31 cellular contexts compared by ENCODE assay signal in genomic region chr10:112226439-112227248, GRCh38. TPM values are rescaled to one million over a fixed set of nuclear protein-coding genes. Genes with fewer than 3 reads are reported as not detected.
"Had no signal": no experiment of that assay in that cellular context is flagged by ENCODE, and none has a peak within 500 bp of the region (broad histone marks: within the 10 kb centered on the region; RNA-seq: fewer than 3 reads in every experiment).

No MANE protein-coding gene starts in this region.

- H3K36me3 ChIP-seq: gastroesophageal sphincter, heart right ventricle, neural progenitor cell, prostate gland, upper lobe of right lung had no signal

- H3K4me1 ChIP-seq: gastroesophageal sphincter, neural progenitor cell, prostate gland, testis had no signal

- H3K27ac Mint-ChIP-seq: activated naive CD4-positive, alpha-beta T cell treated with anti-CD3 and anti-CD28 coated beads, Interleukin-2, amount 10 ng/mL, durations not matched to agents 7 days and 5 days; activated naive CD8-positive, alpha-beta T cell treated with anti-CD3 and anti-CD28 coated beads, Interleukin-2, amount 50 U/mL, for 24 hours; immature natural killer cell; neural progenitor cell; stimulated activated naive CD8-positive, alpha-beta T cell treated with anti-CD3 and anti-CD28 coated beads, Interleukin-15, amount 100 ng/mL, for 72 hours had no signal

- H3K36me3 Mint-ChIP-seq: activated naive CD4-positive, alpha-beta T cell treated with anti-CD3 and anti-CD28 coated beads, Interleukin-2, amount 10 ng/mL, durations not matched to agents 7 days and 5 days; immature natural killer cell; naive B cell; neural progenitor cell had no signal

- H3K4me3 Mint-ChIP-seq: activated naive CD4-positive, alpha-beta T cell treated with anti-CD3 and anti-CD28 coated beads, Interleukin-2, amount 10 ng/mL, durations not matched to agents 7 days and 5 days; activated naive CD8-positive, alpha-beta T cell treated with anti-CD3 and anti-CD28 coated beads, Interleukin-2, amount 50 U/mL, for 24 hours; immature natural killer cell; naive B cell; neural progenitor cell; stimulated activated naive CD8-positive, alpha-beta T cell treated with anti-CD3 and anti-CD28 coated beads, Interleukin-15, amount 100 ng/mL, for 72 hours had no signal

- DNase-seq: activated CD4-positive, alpha-beta T cell treated with anti-CD3 and anti-CD28 coated beads, Interleukin-2, amount 50 U/mL, for 1 hour; activated CD4-positive, CD25-positive, alpha-beta regulatory T cell treated with anti-CD3 and anti-CD28 coated beads, Interleukin-2, amount 50 U/mL, for 72 hours; activated CD8-positive, alpha-beta memory T cell treated with anti-CD3 and anti-CD28 coated beads for 24 hours; activated CD8-positive, alpha-beta memory T cell treated with anti-CD3 and anti-CD28 coated beads, Interleukin-2, amount 50 U/mL, for 48 hours; activated effector memory CD4-positive, alpha-beta T cell treated with Interleukin-2 at 50 U/mL for 16 hours; activated naive CD4-positive, alpha-beta T cell treated with anti-CD3 and anti-CD28 coated beads, Interleukin-2, amount 10 ng/mL, durations not matched to agents 7 days and 5 days; activated naive CD8-positive, alpha-beta T cell treated with anti-CD3 and anti-CD28 coated beads, Interleukin-2, amount 50 U/mL, for 24 hours; activated T-cell treated with anti-CD3 and anti-CD28 coated beads, Interleukin-2, amount 50 U/mL, for 48 hours; aorta; cerebellar nuclear complex; effector CD4-positive, alpha-beta T cell; heart right ventricle; immature natural killer cell; kidney glomerular epithelial cell; left ventricle myocardium superior; mesenchymal stem cell; mucosa of descending colon; naive B cell; right cardiac atrium; small intestine; stimulated activated CD4-positive, alpha-beta T cell treated with anti-CD3 and anti-CD28 coated beads, Interleukin-4, amount 100 ng/mL, for 1 hour; stimulated activated naive CD8-positive, alpha-beta T cell treated with anti-CD3 and anti-CD28 coated beads, Interleukin-15, amount 100 ng/mL, for 72 hours; T-helper 2 cell; testis; upper lobe of right lung had no signal

- FAIRE-seq: small intestine had no signal

- H3K9me3 ChIP-seq: gastroesophageal sphincter, heart right ventricle, mucosa of descending colon, prostate gland, testis, upper lobe of right lung had no signal

- H3K4me3 ChIP-seq: gastroesophageal sphincter, heart right ventricle, mucosa of descending colon, neural progenitor cell, prostate gland, testis, upper lobe of right lung had no signal

- H3K9me3 Mint-ChIP-seq: activated naive CD4-positive, alpha-beta T cell treated with anti-CD3 and anti-CD28 coated beads, Interleukin-2, amount 10 ng/mL, durations not matched to agents 7 days and 5 days; activated naive CD8-positive, alpha-beta T cell treated with anti-CD3 and anti-CD28 coated beads, Interleukin-2, amount 50 U/mL, for 24 hours; neural progenitor cell; stimulated activated naive CD8-positive, alpha-beta T cell treated with anti-CD3 and anti-CD28 coated beads, Interleukin-15, amount 100 ng/mL, for 72 hours had no signal

- H3K4me1 Mint-ChIP-seq: activated naive CD4-positive, alpha-beta T cell treated with anti-CD3 and anti-CD28 coated beads, Interleukin-2, amount 10 ng/mL, durations not matched to agents 7 days and 5 days; activated naive CD8-positive, alpha-beta T cell treated with anti-CD3 and anti-CD28 coated beads, Interleukin-2, amount 50 U/mL, for 24 hours; immature natural killer cell; neural progenitor cell; stimulated activated naive CD8-positive, alpha-beta T cell treated with anti-CD3 and anti-CD28 coated beads, Interleukin-15, amount 100 ng/mL, for 72 hours had no signal

- H3K27me3 ChIP-seq: heart right ventricle, neural progenitor cell, testis, upper lobe of right lung had no signal

- H2AFZ ChIP-seq: neural progenitor cell had no signal

- H3K9ac ChIP-seq: neural progenitor cell had no signal

- H3K4me2 ChIP-seq: neural progenitor cell had no signal

- H3K27ac ChIP-seq: gastroesophageal sphincter, heart right ventricle, neural progenitor cell, prostate gland, testis, VCaP had no signal

RNA-seq across cellular contexts. Expression of gene TECTB, which starts 56.6 kb away (rescaled TPM):
- total RNA-seq: aorta, esophagus mucosa, gastroesophageal sphincter, heart right ventricle, left ventricle myocardium superior, mucosa of descending colon, osteocyte, prostate gland, right cardiac atrium, upper lobe of right lung had no signal
- polyA plus RNA-seq: aorta, heart right ventricle, immature natural killer cell, right cardiac atrium had no signal
